8 cellular contexts compared by ENCODE assay signal in the genomic region with DNA sequence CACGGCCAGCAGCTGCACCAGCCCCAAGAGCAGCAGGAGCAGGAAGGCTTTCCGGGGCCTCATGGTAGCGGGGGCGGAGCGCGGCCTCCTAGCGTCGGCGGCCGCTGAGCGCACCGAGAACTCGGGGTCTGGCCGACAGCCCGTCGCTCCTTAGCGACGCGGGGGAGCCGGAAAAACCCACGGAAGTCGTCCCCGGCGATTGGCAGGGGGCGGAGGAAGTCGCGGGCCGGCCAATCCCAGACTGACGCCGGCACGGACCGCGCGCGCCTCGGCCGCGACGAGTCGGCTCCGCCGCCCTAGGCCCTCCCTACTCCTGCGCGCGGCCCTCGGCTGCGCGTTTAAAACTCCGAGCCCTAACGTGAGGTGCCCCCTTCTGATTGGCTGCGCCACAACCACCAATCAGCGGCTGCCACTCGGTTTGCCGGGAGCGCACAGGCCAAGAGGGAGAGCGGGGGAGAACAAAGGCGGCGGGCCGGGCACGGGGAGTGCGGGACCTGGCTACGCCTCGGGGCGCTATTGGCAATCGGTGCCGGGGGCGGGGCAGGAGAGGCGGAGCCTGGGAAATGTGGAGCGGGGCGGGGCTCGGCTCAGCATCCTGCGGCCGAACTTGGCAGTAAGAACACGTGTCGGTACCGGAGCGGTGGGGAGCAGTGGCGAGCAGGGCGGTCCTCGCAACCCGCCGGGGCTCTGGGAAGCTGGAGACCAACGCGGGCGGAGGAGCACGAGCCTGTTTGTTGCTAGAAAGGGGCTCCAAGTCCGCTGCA. TPM values are rescaled to one million over a fixed set of nuclear protein-coding genes. Genes with fewer than 3 reads are reported as not detected.
DNase-seq lines count a peak whose midpoint lies in the region; ATAC-seq and TF ChIP-seq lines count a peak whose summit lies in the region.

A gene with protein sequence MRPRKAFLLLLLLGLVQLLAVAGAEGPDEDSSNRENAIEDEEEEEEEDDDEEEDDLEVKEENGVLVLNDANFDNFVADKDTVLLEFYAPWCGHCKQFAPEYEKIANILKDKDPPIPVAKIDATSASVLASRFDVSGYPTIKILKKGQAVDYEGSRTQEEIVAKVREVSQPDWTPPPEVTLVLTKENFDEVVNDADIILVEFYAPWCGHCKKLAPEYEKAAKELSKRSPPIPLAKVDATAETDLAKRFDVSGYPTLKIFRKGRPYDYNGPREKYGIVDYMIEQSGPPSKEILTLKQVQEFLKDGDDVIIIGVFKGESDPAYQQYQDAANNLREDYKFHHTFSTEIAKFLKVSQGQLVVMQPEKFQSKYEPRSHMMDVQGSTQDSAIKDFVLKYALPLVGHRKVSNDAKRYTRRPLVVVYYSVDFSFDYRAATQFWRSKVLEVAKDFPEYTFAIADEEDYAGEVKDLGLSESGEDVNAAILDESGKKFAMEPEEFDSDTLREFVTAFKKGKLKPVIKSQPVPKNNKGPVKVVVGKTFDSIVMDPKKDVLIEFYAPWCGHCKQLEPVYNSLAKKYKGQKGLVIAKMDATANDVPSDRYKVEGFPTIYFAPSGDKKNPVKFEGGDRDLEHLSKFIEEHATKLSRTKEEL (minus strand): TSS at position 160 of the 764 bp plus-strand sequence. CDS start 97 bp downstream, at position 63.

- peaks cover 3% of the 10 kb centered on the region for H3K36me3 Mint-ChIP-seq in CD4-positive, CD25-positive, alpha-beta regulatory T cell

- TF ChIP-seq CTCF in left lung (IDR thresholded peaks at IDR 0.05): no peak

- intact Hi-C loops in left lung (cut with DNase I): no loop called here

- peak within 1 kb of the TSS; percentile 92 to 98 (median 93) for H3K27ac Mint-ChIP-seq in CD4-positive, CD25-positive, alpha-beta regulatory T cell

- ATAC-seq in CD4-positive, CD25-positive, alpha-beta regulatory T cell (ENCODE audit: low read depth in 2 of 2): peak; percentile 87 to 92
- ATAC-seq in GM19395 (IDR thresholded peaks at IDR 0.05; ENCODE audit: unreplicated experiment): peak; percentile 95
- peak; percentile 95 for ATAC-seq in HG03565 (IDR thresholded peaks at IDR 0.05; ENCODE audit: unreplicated experiment)
- ATAC-seq in left lung: peak; percentile 96

- H3K27me3 Mint-ChIP-seq in CD4-positive, CD25-positive, alpha-beta regulatory T cell: peaks cover 9% of the 10 kb centered on the region

- H3K4me1 ChIP-seq in CD4-positive, CD25-positive, alpha-beta regulatory T cell (ENCODE audit: control insufficient read depth, insufficient read depth, low read length, poor library complexity, severe bottlenecking): peaks cover 29% of the 10 kb centered on the region
- H3K4me1 ChIP-seq in left lung: peaks cover 14 to 37% of the 10 kb centered on the region in 2 donors

- DNase-seq in CD4-positive, CD25-positive, alpha-beta regulatory T cell: peak; percentile 99 to 100 (median 99)
- DNase-seq in NCI-H774 (lab: John Stamatoyannopoulos, UW) (peak; percentile 99), dermis blood vessel endothelial cell (peak; percentile 100), left lung (peak; percentile 100)
- DNase-seq in activated CD4-positive, alpha-beta T cell treated with anti-CD3 and anti-CD28 coated beads, Interleukin-2, amount 50 U/mL, for 4 hours: peak; percentile 99
- peak; percentile 99 to 100 for DNase-seq in stimulated activated CD4-positive, alpha-beta T cell treated with anti-CD3 and anti-CD28 coated beads, Interleukin-2, amount 100 ng/mL, for 48 hours

- no peaks in the 10 kb centered on the region for H3K9me3 ChIP-seq in CD4-positive, CD25-positive, alpha-beta regulatory T cell (ENCODE audit: control insufficient read depth in 2 of 2, low read length in 2 of 2)
- no peaks in the 10 kb centered on the region for H3K9me3 ChIP-seq in left lung

- H3K4me3 Mint-ChIP-seq in CD4-positive, CD25-positive, alpha-beta regulatory T cell: peak within 1 kb of the TSS; percentile 90 to 96 (median 94)

- H3K27me3 ChIP-seq in CD4-positive, CD25-positive, alpha-beta regulatory T cell (ENCODE audit: control insufficient read depth, insufficient read depth, low read length): no peaks in the 10 kb centered on the region
- no peaks in the 10 kb centered on the region for H3K27me3 ChIP-seq in left lung

- no peaks in the 10 kb centered on the region for H3K36me3 ChIP-seq in CD4-positive, CD25-positive, alpha-beta regulatory T cell (ENCODE audit: control insufficient read depth, insufficient read depth, low read length)
- H3K36me3 ChIP-seq in left lung: no peaks in the 10 kb centered on the region

- H3K4me3 ChIP-seq in CD4-positive, CD25-positive, alpha-beta regulatory T cell (ENCODE audit: low read depth, low read length): peak within 1 kb of the TSS; percentile 90
- H3K4me3 ChIP-seq in left lung: peak within 1 kb of the TSS; percentile 78 to 85

- no peaks in the 10 kb centered on the region for H3K9me3 Mint-ChIP-seq in CD4-positive, CD25-positive, alpha-beta regulatory T cell

- peak within 1 kb of the TSS; percentile 87 for H3K27ac ChIP-seq in CD4-positive, CD25-positive, alpha-beta regulatory T cell (ENCODE audit: insufficient read depth, low read length, poor library complexity, severe bottlenecking)
- peak within 1 kb of the TSS; percentile 81 to 97 for H3K27ac ChIP-seq in left lung

- H3K4me1 Mint-ChIP-seq in CD4-positive, CD25-positive, alpha-beta regulatory T cell: peaks cover 24 to 49% (median 35%) of the 10 kb centered on the region in 4 donors

RNA-seq across cellular contexts. Expression of the gene that starts here (rescaled TPM):
- total RNA-seq in CD4-positive, CD25-positive, alpha-beta regulatory T cell: 33.4 TPM
- 10 to 100 TPM; 66.8 to 78.3 (median 72.6) TPM for polyA plus RNA-seq in CD4-positive, CD25-positive, alpha-beta regulatory T cell
- total RNA-seq in dermis blood vessel endothelial cell: 411 and 434 TPM in 2 replicates
- total RNA-seq in left lung: 100 to 1,000 TPM; 204 to 239 TPM

Comparison
In these comparisons a context has a peak if more than half of its experiments do, and no peak if none do; other contexts are left out.
1. Peak in every context shown above with its lines: DNase-seq, ATAC-seq, H3K4me3 ChIP-seq and H3K27ac ChIP-seq.